Comparison of ENCODE assay signal across 19 cellular contexts in the genomic region with DNA sequence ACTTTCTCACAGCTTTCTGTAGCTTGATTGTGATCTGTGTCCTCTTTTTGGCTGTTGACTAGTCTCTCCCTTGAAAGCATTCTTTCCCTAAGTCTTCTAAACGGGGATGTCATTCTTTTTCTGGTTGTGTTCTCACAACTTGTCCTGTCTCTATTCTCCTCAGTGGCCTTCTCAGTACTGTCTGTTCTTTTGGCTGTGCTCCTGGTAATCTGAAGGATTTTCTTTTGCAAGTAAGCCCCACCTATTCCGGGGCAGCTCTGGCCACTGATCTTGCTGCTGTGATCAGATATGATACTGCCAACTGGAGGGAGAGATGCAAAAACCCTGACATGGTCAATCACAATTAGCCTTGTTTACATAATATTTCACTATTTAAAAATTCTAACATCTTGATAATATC.
DNase-seq lines count a peak whose midpoint lies in the region; ATAC-seq and TF ChIP-seq lines count a peak whose summit lies in the region.
"Had no signal": no experiment of that assay in that cellular context is flagged by ENCODE, and none has a peak within 500 bp of the region (broad histone marks: within the 10 kb centered on the region; RNA-seq: fewer than 3 reads in every experiment).

No MANE protein-coding gene starts in this region.

- no peaks in the 10 kb centered on the region for H3K4me1 Mint-ChIP-seq in activated naive CD8-positive, alpha-beta T cell treated with anti-CD3 and anti-CD28 coated beads, Interleukin-2, amount 10 ng/mL, durations not matched to agents 7 days and 5 days
- H3K4me1 Mint-ChIP-seq in activated naive CD8-positive, alpha-beta T cell treated with anti-CD3 and anti-CD28 coated beads for 36 hours, result peaks cover 6% of the 10 kb centered on the region
- H3K4me1 Mint-ChIP-seq: brain had no signal

- no peaks in the 10 kb centered on the region for H3K4me1 ChIP-seq in upper lobe of right lung
- no peaks in the 10 kb centered on the region for H3K4me1 ChIP-seq in foreskin keratinocyte
- H3K4me1 ChIP-seq: Caco-2, tibial artery had no signal

- no peaks in the 10 kb centered on the region for H3K27me3 Mint-ChIP-seq in activated naive CD8-positive, alpha-beta T cell treated with anti-CD3 and anti-CD28 coated beads, Interleukin-2, amount 10 ng/mL, durations not matched to agents 7 days and 5 days
- H3K27me3 Mint-ChIP-seq in activated naive CD8-positive, alpha-beta T cell treated with anti-CD3 and anti-CD28 coated beads for 36 hours, result no peaks in the 10 kb centered on the region
- H3K27me3 Mint-ChIP-seq: brain had no signal

- no peak for ATAC-seq in activated naive CD8-positive, alpha-beta T cell treated with anti-CD3 and anti-CD28 coated beads, Interleukin-2, amount 10 ng/mL, durations not matched to agents 7 days and 5 days (ENCODE audit: low read depth)
- peak; percentile 45 for ATAC-seq in upper lobe of right lung
- ATAC-seq in foreskin keratinocyte, result no peak
- no peak for ATAC-seq in GM21737 (IDR thresholded peaks at IDR 0.05; ENCODE audit: unreplicated experiment)
- ATAC-seq: GM12878, PC-3 had no signal

- peak overlapping the region; percentile 19 for H3K27ac Mint-ChIP-seq in activated naive CD8-positive, alpha-beta T cell treated with anti-CD3 and anti-CD28 coated beads, Interleukin-2, amount 10 ng/mL, durations not matched to agents 7 days and 5 days
- H3K27ac Mint-ChIP-seq in activated naive CD8-positive, alpha-beta T cell treated with anti-CD3 and anti-CD28 coated beads for 36 hours, result no peak overlapping the region
- H3K27ac Mint-ChIP-seq: brain had no signal

- H3K9me3 ChIP-seq in upper lobe of right lung, result no peaks in the 10 kb centered on the region
- H3K9me3 ChIP-seq: Caco-2, tibial artery had no signal

- H3K4me3 ChIP-seq in upper lobe of right lung, result no peak overlapping the region
- H3K4me3 ChIP-seq: GM12878, SK-N-MC, tibial artery had no signal

- TF ChIP-seq CTCF in upper lobe of right lung (IDR thresholded peaks at IDR 0.05) (no peak), foreskin keratinocyte (conservative IDR thresholded peaks at IDR 0.05) (no peak)

- no peak overlapping the region for H3K4me3 Mint-ChIP-seq in activated naive CD8-positive, alpha-beta T cell treated with anti-CD3 and anti-CD28 coated beads, Interleukin-2, amount 10 ng/mL, durations not matched to agents 7 days and 5 days
- no peak overlapping the region for H3K4me3 Mint-ChIP-seq in activated naive CD8-positive, alpha-beta T cell treated with anti-CD3 and anti-CD28 coated beads for 36 hours
- H3K4me3 Mint-ChIP-seq: brain had no signal

- H3K36me3 ChIP-seq in upper lobe of right lung, result peaks cover 54% of the 10 kb centered on the region

- no peaks in the 10 kb centered on the region for H3K9me3 Mint-ChIP-seq in activated naive CD8-positive, alpha-beta T cell treated with anti-CD3 and anti-CD28 coated beads, Interleukin-2, amount 10 ng/mL, durations not matched to agents 7 days and 5 days
- no peaks in the 10 kb centered on the region for H3K9me3 Mint-ChIP-seq in activated naive CD8-positive, alpha-beta T cell treated with anti-CD3 and anti-CD28 coated beads for 36 hours
- H3K9me3 Mint-ChIP-seq: brain had no signal

- intact Hi-C loops in upper lobe of right lung (cut with DNase I), result no loop called here

- DNase-seq in activated naive CD8-positive, alpha-beta T cell treated with anti-CD3 and anti-CD28 coated beads, Interleukin-2, amount 10 ng/mL, durations not matched to agents 7 days and 5 days, result no peak
- DNase-seq in activated naive CD8-positive, alpha-beta T cell treated with anti-CD3 and anti-CD28 coated beads for 36 hours, result no peak
- DNase-seq in cerebellar cortex (ENCODE audit: low spot score) (peak; percentile 80), midbrain (lab: John Stamatoyannopoulos, UW) (peak; percentile 12), upper lobe of right lung (no peak), foreskin keratinocyte (no peak), NCI-H1417 treated with DMSO at 0.1 percent for 48 hours (lab: John Stamatoyannopoulos, UW) (no peak)
- DNase-seq: activated gamma-delta T cell; Caco-2; effector CD4-positive, alpha-beta T cell; GOT3; NCI-H1930; NCI-H524; PC-3 had no signal

- H3K27me3 ChIP-seq in upper lobe of right lung, result no peaks in the 10 kb centered on the region
- no peaks in the 10 kb centered on the region for H3K27me3 ChIP-seq in foreskin keratinocyte
- H3K27me3 ChIP-seq: tibial artery had no signal

- H3K27ac ChIP-seq in upper lobe of right lung, result peak overlapping the region; percentile 58
- no peak overlapping the region for H3K27ac ChIP-seq in foreskin keratinocyte
- H3K27ac ChIP-seq: SK-N-MC, tibial artery had no signal

- POLR2A ChIA-PET in activated naive CD8-positive, alpha-beta T cell treated with anti-CD3 and anti-CD28 coated beads, Interleukin-2, amount 10 ng/mL, durations not matched to agents 7 days and 5 days (lab: Charles Lee), result no interaction called here

- H3K36me3 Mint-ChIP-seq in activated naive CD8-positive, alpha-beta T cell treated with anti-CD3 and anti-CD28 coated beads, Interleukin-2, amount 10 ng/mL, durations not matched to agents 7 days and 5 days, result peaks cover 47% of the 10 kb centered on the region
- H3K36me3 Mint-ChIP-seq in activated naive CD8-positive, alpha-beta T cell treated with anti-CD3 and anti-CD28 coated beads for 36 hours, result peaks cover 27% of the 10 kb centered on the region

Comparison
In these comparisons a context has a peak if more than half of its experiments do, and no peak if none do; other contexts are left out.
1. DNase-seq: peak in cerebellar cortex (single experiment) and midbrain (single experiment); none in activated naive CD8-positive, alpha-beta T cell treated with anti-CD3 and anti-CD28 coated beads, Interleukin-2, amount 10 ng/mL, durations not matched to agents 7 days and 5 days (single experiment), activated naive CD8-positive, alpha-beta T cell treated with anti-CD3 and anti-CD28 coated beads for 36 hours (single experiment), upper lobe of right lung (single experiment), foreskin keratinocyte (0 of 2) and NCI-H1417 treated with DMSO at 0.1 percent for 48 hours (single experiment).